Comparison of ENCODE assay signal across 8 cellular contexts in the genomic region with DNA sequence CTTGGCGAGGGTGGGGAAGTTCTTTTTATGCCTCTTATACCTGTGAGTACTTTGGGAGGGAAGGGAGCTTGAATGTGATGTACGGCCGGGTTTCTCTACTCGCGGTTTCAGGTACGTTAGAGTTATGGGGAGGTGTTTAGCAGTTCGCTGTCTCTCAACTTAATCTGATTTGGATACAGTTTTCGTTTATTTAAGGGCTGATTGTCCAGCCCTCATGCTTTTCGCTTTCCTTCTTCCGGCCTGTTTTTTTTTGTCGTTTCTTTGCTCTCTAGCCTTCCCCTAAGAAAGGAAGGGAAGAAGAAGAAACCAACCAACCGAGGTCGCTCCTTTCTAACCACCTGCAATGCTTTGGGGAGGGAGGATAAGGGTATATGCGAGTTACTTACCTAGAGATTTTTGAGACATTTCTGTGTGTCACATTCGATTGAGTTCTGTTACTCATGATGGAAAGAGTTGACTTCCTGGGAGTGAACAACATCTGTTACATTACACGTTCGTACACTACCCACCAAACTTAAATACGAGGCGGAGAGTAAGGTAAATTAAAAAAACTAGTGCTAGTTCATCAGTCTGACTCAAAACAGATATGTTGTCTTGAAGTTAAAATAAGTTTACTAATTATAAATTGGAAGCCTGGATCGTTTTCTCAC. TPM values are rescaled to one million over a fixed set of nuclear protein-coding genes. Genes with fewer than 3 reads are reported as not detected.
DNase-seq lines count a peak whose midpoint lies in the region; ATAC-seq and TF ChIP-seq lines count a peak whose summit lies in the region.

No MANE protein-coding gene starts in this region.

- no peak for TF ChIP-seq CTCF in RWPE2 (IDR thresholded peaks at IDR 0.05; ENCODE audit: poor library complexity, severe bottlenecking)

- ATAC-seq in HG03025 (IDR thresholded peaks at IDR 0.05; ENCODE audit: low FRiP score, unreplicated experiment) (peak; percentile 1), RWPE2 (ENCODE audit: low read depth) (no peak; the same call in 2 of the 3 replicates)

- peak in 2 of 3 experiments; percentile 56 to 63 for DNase-seq in NCI-H1417 (lab: John Stamatoyannopoulos, UW)
- DNase-seq in NCI-H1417 treated with DMSO at 0.1 percent for 48 hours (lab: John Stamatoyannopoulos, UW) = no peak
- no peak for DNase-seq in RWPE2 (ENCODE audit: low spot score)
- peak; percentile 19 for DNase-seq in foreskin melanocyte
- no peak for DNase-seq in activated CD4-positive, CD25-positive, alpha-beta regulatory T cell (lab: John Stamatoyannopoulos, UW)
- no peak for DNase-seq in cerebellum (ENCODE audit: low spot score)

- H3K4me1 ChIP-seq in RWPE2 (ENCODE audit: insufficient read depth, poor library complexity, severe bottlenecking) = peaks cover 15% of the 10 kb centered on the region

- no peaks in the 10 kb centered on the region for H3K9me3 ChIP-seq in RWPE2 (ENCODE audit: severe bottlenecking)

- no peaks in the 10 kb centered on the region for H3K27me3 ChIP-seq in RWPE2 (ENCODE audit: insufficient read depth, poor library complexity, severe bottlenecking)

- H3K36me3 ChIP-seq in RWPE2 (ENCODE audit: low read depth) = peaks cover 5% of the 10 kb centered on the region

- H3K27ac ChIP-seq in RWPE2 (ENCODE audit: poor library complexity, severe bottlenecking) (peak overlapping the region; percentile 77), skin epidermis (peak overlapping the region; percentile 70 to 97 (median 91))

- peak overlapping the region; percentile 59 for H3K4me3 ChIP-seq in RWPE2 (ENCODE audit: severe bottlenecking)
- H3K4me3 ChIP-seq in skin epidermis = peak overlapping the region; percentile 80 to 98 (median 91)

RNA-seq across cellular contexts. Expression of a gene that starts 0.9 kb away (rescaled TPM):
- 20.5 TPM for total RNA-seq in cerebellum

RNA-seq across cellular contexts. Expression of a gene that starts 1.9 kb away (rescaled TPM):
- 36.0 TPM for total RNA-seq in cerebellum

RNA-seq across cellular contexts. Expression of a gene that starts 37.1 kb away (rescaled TPM):
- total RNA-seq in cerebellum = 1.00 TPM

Comparison
In these comparisons a context has a peak if more than half of its experiments do, and no peak if none do; other contexts are left out.
1. DNase-seq: peak in NCI-H1417 (2 of 3) and foreskin melanocyte (single experiment); none in NCI-H1417 treated with DMSO at 0.1 percent for 48 hours (single experiment), RWPE2 (single experiment), activated CD4-positive, CD25-positive, alpha-beta regulatory T cell (0 of 4) and cerebellum (single experiment).